In genomic region chr6:30740993-30741784, GRCh38 we compare ENCODE assay signal across 1 cellular context.
TF ChIP-seq lines count a peak whose summit lies in the region.

No MANE protein-coding gene starts in this region.

TF ChIP-seq in K562, 482 proteins besides CTCF, POLR2A, EP300 and RAD21:
- no peak for TF ChIP-seq FOXM1 (IDR thresholded peaks at IDR 0.05; ENCODE audit: low read depth)
- TF ChIP-seq FOXM1 (CRISPR knock-in tag; IDR thresholded peaks at IDR 0.05; ENCODE audit: low read depth), result 0 out of 2 replicates have a peak, but pooled peaks have one; percentile 36
- TF ChIP-seq FOXP1 (CRISPR knock-in tag; IDR thresholded peaks at IDR 0.05), result no peak
- TF ChIP-seq, protein P1, sequence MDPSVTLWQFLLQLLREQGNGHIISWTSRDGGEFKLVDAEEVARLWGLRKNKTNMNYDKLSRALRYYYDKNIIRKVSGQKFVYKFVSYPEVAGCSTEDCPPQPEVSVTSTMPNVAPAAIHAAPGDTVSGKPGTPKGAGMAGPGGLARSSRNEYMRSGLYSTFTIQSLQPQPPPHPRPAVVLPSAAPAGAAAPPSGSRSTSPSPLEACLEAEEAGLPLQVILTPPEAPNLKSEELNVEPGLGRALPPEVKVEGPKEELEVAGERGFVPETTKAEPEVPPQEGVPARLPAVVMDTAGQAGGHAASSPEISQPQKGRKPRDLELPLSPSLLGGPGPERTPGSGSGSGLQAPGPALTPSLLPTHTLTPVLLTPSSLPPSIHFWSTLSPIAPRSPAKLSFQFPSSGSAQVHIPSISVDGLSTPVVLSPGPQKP (CRISPR knock-in tag; IDR thresholded peaks at IDR 0.05), result no peak
- TF ChIP-seq MEF2A (IDR thresholded peaks at IDR 0.05; ENCODE audit: control insufficient read depth, low read depth, low read length), result no peak
- TF ChIP-seq LEF1 (IDR thresholded peaks at IDR 0.05), result no peak
- TF ChIP-seq NBN (IDR thresholded peaks at IDR 0.05; ENCODE audit: low read depth), result no peak
- TF ChIP-seq ZBED1 (IDR thresholded peaks at IDR 0.05), result no peak
- TF ChIP-seq BRD4 (IDR thresholded peaks at IDR 0.05), result no peak
- no peak for TF ChIP-seq ZKSCAN1 (IDR thresholded peaks at IDR 0.05; ENCODE audit: low read depth, low read length)
- no peak for TF ChIP-seq TCF15 (CRISPR knock-in tag; IDR thresholded peaks at IDR 0.05)
- no peak for TF ChIP-seq ZNF3 (CRISPR knock-in tag; IDR thresholded peaks at IDR 0.05)
- TF ChIP-seq ETV5 (CRISPR knock-in tag; IDR thresholded peaks at IDR 0.05; ENCODE audit: low read depth), result 0 out of 2 replicates have a peak, but pooled peaks have one; percentile 45
- no peak for TF ChIP-seq ZNF436 (CRISPR knock-in tag; IDR thresholded peaks at IDR 0.05)
- no peak for TF ChIP-seq ZNF212 (CRISPR knock-in tag; IDR thresholded peaks at IDR 0.05)
